1 cellular context compared by ENCODE assay signal in the genomic region with DNA sequence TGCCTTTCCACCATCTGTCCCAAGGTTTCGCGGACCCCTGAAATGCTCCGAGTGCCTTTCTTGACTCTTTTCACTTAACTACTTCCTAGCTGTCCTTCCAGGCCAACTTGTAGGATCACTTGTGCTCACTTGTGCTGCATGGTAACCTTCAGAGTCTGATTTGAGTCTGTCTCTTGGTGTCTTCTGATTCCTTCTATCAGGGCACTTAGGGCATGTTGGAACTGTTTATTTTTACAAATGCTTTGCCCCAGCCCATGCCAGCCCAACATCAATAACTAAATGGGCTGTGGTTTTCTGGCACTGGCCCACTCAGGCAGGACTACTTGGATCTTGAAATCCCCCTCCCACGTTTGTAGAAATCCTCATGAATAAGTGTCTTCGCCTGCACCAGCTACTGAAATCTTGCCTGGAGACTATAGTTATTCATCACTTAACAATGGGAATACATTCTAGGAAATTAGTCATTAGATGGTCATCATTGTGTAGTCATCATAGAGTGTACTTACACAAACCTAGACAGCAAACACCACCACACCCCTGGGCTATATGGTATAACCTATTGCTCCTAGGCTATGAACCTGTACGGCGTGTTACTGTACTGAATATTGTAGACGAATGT.
TF ChIP-seq lines count a peak whose summit lies in the region.

No MANE protein-coding gene starts in this region.

TF ChIP-seq in IMR-90, 13 proteins besides CTCF, POLR2A, EP300 and RAD21 (continued from another document):
- TF ChIP-seq MXI1 (IDR thresholded peaks at IDR 0.05; ENCODE audit: borderline replicate concordance, low read depth, low read length) (no peak), MAFK (IDR thresholded peaks at IDR 0.05; ENCODE audit: low read depth, low read length) (no peak), FOS (IDR thresholded peaks at IDR 0.05; ENCODE audit: low read depth, low read length) (peak; percentile 24; the same call in 1 of the 2 replicates), CHD1 (IDR thresholded peaks at IDR 0.05; ENCODE audit: low read depth, low read length) (no peak)
